Comparison of ENCODE assay signal across 8 cellular contexts in genomic region chr13:23466144-23467002, GRCh38. TPM values are rescaled to one million over a fixed set of nuclear protein-coding genes. Genes with fewer than 3 reads are reported as not detected.
DNase-seq lines count a peak whose midpoint lies in the region; ATAC-seq and TF ChIP-seq lines count a peak whose summit lies in the region.

No MANE protein-coding gene starts in this region.

- no peak overlapping the region for H3K4me3 ChIP-seq in LNCaP clone FGC (ENCODE audit: low read depth, low read length)
- peak overlapping the region; percentile 37 to 70 (median 57) for H3K4me3 ChIP-seq in heart left ventricle
- H3K4me3 ChIP-seq in urinary bladder (ENCODE audit: low read depth, low read length), result peak overlapping the region; percentile 27

- H3K4me3 Mint-ChIP-seq in progenitor cell of endocrine pancreas (ENCODE audit: low read depth), result peak overlapping the region; percentile 68

- WGBS in adipose tissue, 3 donors, result 1 to 3% (median 1%) methylated on average over 54 to 64 of the region's 64 CpGs
- 1 to 4% (median 2%) methylated on average over 36 to 64 of the region's 64 CpGs for WGBS in heart left ventricle, 4 donors
- WGBS in urinary bladder, result 1% methylated on average over 64 of the region's 64 CpGs

- no peaks in the 10 kb centered on the region for H3K36me3 Mint-ChIP-seq in progenitor cell of endocrine pancreas (ENCODE audit: insufficient read depth)

- peak overlapping the region; percentile 9 for H3K27ac Mint-ChIP-seq in progenitor cell of endocrine pancreas

- H3K27ac ChIP-seq in adipose tissue (ENCODE audit: low read depth, low read length) (peak overlapping the region; percentile 45), heart left ventricle (peak overlapping the region; percentile 61 to 91 (median 86)), urinary bladder (ENCODE audit: low read depth) (no peak overlapping the region)

- H3K4me1 ChIP-seq in heart left ventricle (peaks cover 0 to 33% (median 14%) of the 10 kb centered on the region in 12 donors), urinary bladder (ENCODE audit: insufficient read depth) (no peaks in the 10 kb centered on the region)

- no peak for TF ChIP-seq POLR2A in heart left ventricle (IDR thresholded peaks at IDR 0.05)

- intact Hi-C loops in heart left ventricle (cut with DNase I), result loop anchor here (1.0 to 10.0 kb wide), 15 partner anchors 40 to 421 kb away; partner anchors contain the start of genes MIPEP (in 1 of the 10) and TNFRSF19 (in 1 of the 10)

- peaks cover 23% of the 10 kb centered on the region for H3K4me1 Mint-ChIP-seq in progenitor cell of endocrine pancreas (ENCODE audit: low read depth)

- peaks cover 4% of the 10 kb centered on the region for H3K9me3 Mint-ChIP-seq in progenitor cell of endocrine pancreas (ENCODE audit: low read depth)

- peak; percentile 43 for TF ChIP-seq CTCF in LNCaP clone FGC (IDR thresholded peaks at IDR 0.05; ENCODE audit: control insufficient read depth, extremely low read depth, insufficient read depth)
- peak in 11 of 12 donors; percentile 37 to 79 (median 57) for TF ChIP-seq CTCF in heart left ventricle (IDR thresholded peaks at IDR 0.05)
- TF ChIP-seq CTCF in progenitor cell of endocrine pancreas (IDR thresholded peaks at IDR 0.05; ENCODE audit: unreplicated experiment), result peak; percentile 62

- ATAC-seq in heart left ventricle, result peak; percentile 79 to 95 (median 93)

- no peaks in the 10 kb centered on the region for H3K27me3 ChIP-seq in heart left ventricle

- DNase-seq in G401 (ENCODE audit: low spot score) (peak; percentile 61), GOT3 (lab: John Stamatoyannopoulos, UW) (peak; percentile 33), LNCaP clone FGC (ENCODE audit: low read depth) (no peak), SW480 (ENCODE audit: low spot score) (peak; percentile 88), heart left ventricle (peak; percentile 75 to 80 (median 77)), progenitor cell of endocrine pancreas (ENCODE audit: low spot score, unreplicated experiment) (peak; percentile 37)

- in situ Hi-C loops in G401 (cut with HindIII; ENCODE audit: low sequenced_read_pairs), result no loop called here

- no peaks in the 10 kb centered on the region for H3K36me3 ChIP-seq in heart left ventricle
- H3K36me3 ChIP-seq in urinary bladder (ENCODE audit: insufficient read depth), result no peaks in the 10 kb centered on the region

- H3K9me3 ChIP-seq in heart left ventricle, result no peaks in the 10 kb centered on the region

- peaks cover 50% of the 10 kb centered on the region for H3K27me3 Mint-ChIP-seq in progenitor cell of endocrine pancreas

RNA-seq across cellular contexts. Expression of gene SACS, which starts 32.9 kb away (rescaled TPM):
- 7.3 and 12.7 TPM in 2 replicates for total RNA-seq in G401 (2014; rRNA removed; shearing (Covaris generic))
- polyA plus RNA-seq in adipose tissue (1 to 10 TPM; 1.7 to 4.3 (median 2.9) TPM), heart left ventricle (10 to 100 TPM in 1 of 2 donors, 1 to 10 TPM in 1; 2.8 to 12.9 TPM), urinary bladder (9.7 TPM)
- total RNA-seq in heart left ventricle (10 to 100 TPM in 8 of 9 donors, 1 to 10 TPM in 1; 8.8 to 29.3 (median 25.6) TPM), progenitor cell of endocrine pancreas (7.1 and 9.3 TPM in 2 replicates), urinary bladder (90.3 TPM)
